ENCODE assay signal across 11 cellular contexts in genomic region chr5:10735569-10736255, GRCh38. TPM values are rescaled to one million over a fixed set of nuclear protein-coding genes. Genes with fewer than 3 reads are reported as not detected.
A peak's percentile ranks its signal among the peaks of the same experiment; 100 is the strongest.
DNase-seq lines count a peak whose midpoint lies in the region; ATAC-seq, FAIRE-seq and TF ChIP-seq lines count a peak whose summit lies in the region.
"Had no signal": no experiment of that assay in that cellular context is flagged by ENCODE, and none has a peak within 500 bp of the region (broad histone marks: within the 10 kb centered on the region; RNA-seq: fewer than 3 reads in every experiment).

No MANE protein-coding gene starts in this region.

- H3K4me2 ChIP-seq in osteoblast (ENCODE audit: insufficient read depth, low read length), result no peak overlapping the region

- H3K4me3 ChIP-seq in endodermal cell (ENCODE audit: low read length) (no peak overlapping the region), osteoblast (ENCODE audit: insufficient read depth, low read length) (no peak overlapping the region), gastrocnemius medialis (no peak overlapping the region)

- peak; percentile 79 for ATAC-seq in GM21423 (IDR thresholded peaks at IDR 0.05; ENCODE audit: unreplicated experiment)
- ATAC-seq in HG03439 (IDR thresholded peaks at IDR 0.05; ENCODE audit: unreplicated experiment), result peak; percentile 55
- ATAC-seq in gastrocnemius medialis, result no peak

- in situ Hi-C loops in gastrocnemius medialis (cut with MboI; ENCODE audit: low sequenced_read_pairs in 4 of 4), result no loop called here

- H3K4me1 Mint-ChIP-seq in endodermal cell, result peaks cover 7% of the 10 kb centered on the region

- no peak for TF ChIP-seq POLR2A in GM12892 (IDR thresholded peaks at IDR 0.05; ENCODE audit: low read depth, low read length)
- no peak for TF ChIP-seq POLR2A in gastrocnemius medialis (IDR thresholded peaks at IDR 0.05)

- H3K9me3 ChIP-seq in endodermal cell (ENCODE audit: control insufficient read depth, low read length), result peaks cover 6% of the 10 kb centered on the region
- H3K9me3 ChIP-seq in osteoblast (ENCODE audit: low read depth, low read length), result no peaks in the 10 kb centered on the region
- no peaks in the 10 kb centered on the region for H3K9me3 ChIP-seq in gastrocnemius medialis

- FAIRE-seq in GM12892 (lab: Jason Lieb, UNC), result peak; percentile 65

- no peak overlapping the region for H2AFZ ChIP-seq in osteoblast (ENCODE audit: low read length)

- H3K4me1 ChIP-seq in endodermal cell (ENCODE audit: control insufficient read depth, insufficient read depth, low read length) (peaks cover 12% of the 10 kb centered on the region), osteoblast (ENCODE audit: insufficient read depth, low read length) (no peaks in the 10 kb centered on the region), gastrocnemius medialis (no peaks in the 10 kb centered on the region)

- no peak overlapping the region for H3K4me3 Mint-ChIP-seq in endodermal cell

- H4K20me1 ChIP-seq in osteoblast (ENCODE audit: insufficient read depth, low read length), result peaks cover 24% of the 10 kb centered on the region

- H3K79me2 ChIP-seq in osteoblast (ENCODE audit: insufficient read depth, low read length), result peaks cover 59% of the 10 kb centered on the region

- H3K36me3 ChIP-seq in endodermal cell (ENCODE audit: control insufficient read depth, insufficient read depth, low read length) (peaks cover 54% of the 10 kb centered on the region), osteoblast (ENCODE audit: insufficient read depth, low read length) (peaks cover 31% of the 10 kb centered on the region), gastrocnemius medialis (no peaks in the 10 kb centered on the region)

- TF ChIP-seq CTCF in endodermal cell (conservative IDR thresholded peaks at IDR 0.05) (peak; percentile 47), osteoblast (IDR thresholded peaks at IDR 0.05; ENCODE audit: extremely low read depth, low read depth, low read length) (no peak), gastrocnemius medialis (IDR thresholded peaks at IDR 0.05 in 4 of 5, conservative IDR thresholded peaks at IDR 0.05 in 1 of 5) (no peak)

- no peaks in the 10 kb centered on the region for H3K27me3 Mint-ChIP-seq in endodermal cell (ENCODE audit: insufficient read depth)

- peaks cover 53% of the 10 kb centered on the region for H3K36me3 Mint-ChIP-seq in endodermal cell (ENCODE audit: low read depth)

- H3K27me3 ChIP-seq in endodermal cell (ENCODE audit: control insufficient read depth, insufficient read depth, low read length, poor library complexity, severe bottlenecking) (no peaks in the 10 kb centered on the region), osteoblast (ENCODE audit: insufficient read depth, low read length) (no peaks in the 10 kb centered on the region), gastrocnemius medialis (no peaks in the 10 kb centered on the region)

- no peak overlapping the region for H3K27ac Mint-ChIP-seq in endodermal cell

- no peak overlapping the region for H3K9ac ChIP-seq in endodermal cell (ENCODE audit: extremely low read depth, low read length, poor library complexity, severe bottlenecking)

- DNase-seq in GM12892 (ENCODE audit: insufficient read length) (no peak), endodermal cell (no peak), NCI-H774 (lab: John Stamatoyannopoulos, UW) (no peak), osteoblast (ENCODE audit: insufficient read length, low spot score, missing footprints) (no peak), gastrocnemius medialis (no peak), NCI-H2171 (lab: John Stamatoyannopoulos, UW) (no peak)
- DNase-seq: activated CD8-positive, alpha-beta memory T cell treated with anti-CD3 and anti-CD28 coated beads, Interleukin-2, amount 50 U/mL, for 4 hours; NCI-H1048 had no signal

- H3K9me3 Mint-ChIP-seq in endodermal cell, result peaks cover 9% of the 10 kb centered on the region

- intact Hi-C loops in gastrocnemius medialis (cut with DNase I; ENCODE audit: low total_unique reads), result no loop called here

- H3K27ac ChIP-seq in endodermal cell (ENCODE audit: low read depth, low read length) (no peak overlapping the region), osteoblast (ENCODE audit: low read depth, low read length) (no peak overlapping the region), gastrocnemius medialis (no peak overlapping the region)
- H3K27ac ChIP-seq: epithelial cell of prostate had no signal

- 88 to 90% methylated on average over 8 of the region's 8 CpGs for WGBS in endodermal cell (ENCODE audit: insufficient coverage in 1 of 2, insufficient read length in 1 of 2), 2 experiments

RNA-seq across cellular contexts. Expression of gene DAP, which starts 25.3 kb away (rescaled TPM):
- 54.5 TPM for polyA plus RNA-seq in GM12892 (2012; ENCODE audit: missing spikeins)
- 100 to 1,000 TPM in 1 of 2 donors, 10 to 100 TPM in 1; 77.7 to 106 TPM for total RNA-seq in endodermal cell
- polyA plus RNA-seq in endodermal cell (2013, experiment 1 of 2), result 88.4 TPM
- polyA plus RNA-seq in endodermal cell (2013, experiment 2 of 2), result 88.4 TPM
- total RNA-seq in osteoblast, result 31.1 and 36.2 TPM in 2 replicates
- 10 to 100 TPM in 1 of 4 donors, 1 to 10 TPM in 3; 2.4 to 11.7 (median 3.6) TPM for total RNA-seq in gastrocnemius medialis

Comparison
In these comparisons a context has a peak if more than half of its experiments do, and no peak if none do; other contexts are left out.
1. ATAC-seq: peak in GM21423 (single experiment) and HG03439 (single experiment); none in gastrocnemius medialis (0 of 2).